In the genomic region with DNA sequence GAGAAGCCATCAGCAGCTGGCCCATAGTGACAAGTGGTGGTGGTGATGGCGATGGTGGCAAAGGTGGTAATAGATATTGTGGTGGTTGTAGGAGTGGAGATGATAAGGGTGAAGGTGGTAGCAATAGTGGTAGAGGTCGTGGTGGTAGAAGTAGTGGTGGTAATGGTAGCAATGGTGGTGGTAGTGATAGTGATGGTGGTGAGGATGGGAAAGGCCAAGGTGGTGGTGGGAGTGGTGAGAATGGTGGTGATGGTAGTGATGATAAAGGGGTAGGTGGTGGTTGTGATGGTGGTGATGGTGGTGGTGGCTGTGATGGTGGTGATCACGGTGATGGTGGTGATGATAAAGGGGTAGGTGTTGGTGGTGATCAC, we compare ENCODE assay signal across 27 cellular contexts. TPM values are rescaled to one million over a fixed set of nuclear protein-coding genes. Genes with fewer than 3 reads are reported as not detected.
DNase-seq lines count a peak whose midpoint lies in the region; ATAC-seq and TF ChIP-seq lines count a peak whose summit lies in the region.
"Had no signal": no experiment of that assay in that cellular context is flagged by ENCODE, and none has a peak within 500 bp of the region (broad histone marks: within the 10 kb centered on the region; RNA-seq: fewer than 3 reads in every experiment).

No MANE protein-coding gene starts in this region.

- no peaks in the 10 kb centered on the region for H3K9me3 ChIP-seq in CD8-positive, alpha-beta T cell (ENCODE audit: low read length)
- H3K9me3 ChIP-seq in HEK293 (ENCODE audit: control insufficient read depth, insufficient read depth, low read depth, low read length) = no peaks in the 10 kb centered on the region
- H3K9me3 ChIP-seq in gastrocnemius medialis = no peaks in the 10 kb centered on the region
- H3K9me3 ChIP-seq: A549; BLaER1 treated with 17β-estradiol and CSF1 and Interleukin-3, amounts not matched to agents 10 nM and 100 nM; Caco-2; HAP-1; Peyer's patch had no signal

- TF ChIP-seq POLR2A in gastrocnemius medialis (IDR thresholded peaks at IDR 0.05) = no peak

- DNase-seq in CD8-positive, alpha-beta T cell = no peak
- DNase-seq in endothelial cell (ENCODE audit: low spot score) (no peak), gastrocnemius medialis (no peak), NCI-H510A treated with DMSO at 0.1 percent for 48 hours (lab: John Stamatoyannopoulos, UW) (no peak), hypothalamus (lab: John Stamatoyannopoulos, UW) (no peak), Kasumi-1 (lab: John Stamatoyannopoulos, UW) (no peak)
- DNase-seq: AML-193; Caco-2; CD4-positive, alpha-beta T cell; EL; GDM1; GOT3; NCI-H1048; NCI-H1694; NCI-H2029 treated with DMSO at 0.1 percent for 48 hours; NCI-H2227 treated with DMSO at 0.1 percent for 48 hours; Peyer's patch; SIG-M5 had no signal

- H3K4me3 ChIP-seq in CD8-positive, alpha-beta T cell (ENCODE audit: low read depth, low read length) = no peak overlapping the region
- H3K4me3 ChIP-seq in HEK293 (ENCODE audit: low read depth, low read length) = no peak overlapping the region
- H3K4me3 ChIP-seq in gastrocnemius medialis = no peak overlapping the region
- H3K4me3 ChIP-seq: A549; BLaER1 treated with 17β-estradiol and CSF1 and Interleukin-3, amounts not matched to agents 10 nM and 100 nM; GM12878; HAP-1; Peyer's patch; SK-N-MC had no signal

- intact Hi-C loops in CD8-positive, alpha-beta T cell (cut with DNase I, micrococcal nuclease) = no loop called here
- intact Hi-C loops in gastrocnemius medialis (cut with DNase I; ENCODE audit: low total_unique reads) = no loop called here

- H3K27ac Mint-ChIP-seq in CD8-positive, alpha-beta T cell = peak overlapping the region; percentile 56
- peak overlapping the region; percentile 9 for H3K27ac Mint-ChIP-seq in endothelial cell (ENCODE audit: unreplicated experiment)
- H3K27ac Mint-ChIP-seq: CD4-positive, alpha-beta T cell; IgD-negative memory B cell had no signal

- no peaks in the 10 kb centered on the region for H3K27me3 ChIP-seq in CD8-positive, alpha-beta T cell (ENCODE audit: insufficient read depth, low read length)
- H3K27me3 ChIP-seq in gastrocnemius medialis = no peaks in the 10 kb centered on the region
- H3K27me3 ChIP-seq: BLaER1 treated with 17β-estradiol and CSF1 and Interleukin-3, amounts not matched to agents 10 nM and 100 nM; Peyer's patch had no signal

- in situ Hi-C loops in gastrocnemius medialis (cut with MboI; ENCODE audit: low sequenced_read_pairs in 4 of 4) = no loop called here

- ATAC-seq in CD8-positive, alpha-beta T cell = no peak
- no peak for ATAC-seq in gastrocnemius medialis
- ATAC-seq: A549, GM12878 had no signal

- no peaks in the 10 kb centered on the region for H3K4me1 Mint-ChIP-seq in CD8-positive, alpha-beta T cell (ENCODE audit: low read depth)
- peaks cover 77% of the 10 kb centered on the region for H3K4me1 Mint-ChIP-seq in endothelial cell (ENCODE audit: unreplicated experiment)

- no peak for TF ChIP-seq CTCF in CD8-positive, alpha-beta T cell (IDR thresholded peaks at IDR 0.05)
- TF ChIP-seq CTCF in HEK293 (tag by site-specific recombination; IDR thresholded peaks at IDR 0.05) = no peak
- TF ChIP-seq CTCF in endothelial cell (IDR thresholded peaks at IDR 0.05; ENCODE audit: unreplicated experiment) = no peak
- no peak for TF ChIP-seq CTCF in gastrocnemius medialis (IDR thresholded peaks at IDR 0.05 in 4 of 5, conservative IDR thresholded peaks at IDR 0.05 in 1 of 5)

- no peaks in the 10 kb centered on the region for H3K27me3 Mint-ChIP-seq in CD8-positive, alpha-beta T cell (ENCODE audit: low read depth)
- peaks cover 36% of the 10 kb centered on the region for H3K27me3 Mint-ChIP-seq in endothelial cell (ENCODE audit: unreplicated experiment)
- H3K27me3 Mint-ChIP-seq: CD4-positive, alpha-beta T cell had no signal

- no peaks in the 10 kb centered on the region for H3K4me1 ChIP-seq in CD8-positive, alpha-beta T cell (ENCODE audit: insufficient read depth, low read length)
- H3K4me1 ChIP-seq in HEK293 (ENCODE audit: control insufficient read depth, insufficient read depth, low read length) (peaks cover 5% of the 10 kb centered on the region; the same call in 1 of the 2 replicates), gastrocnemius medialis (peaks cover 0 to 10% of the 10 kb centered on the region in 2 donors)
- H3K4me1 ChIP-seq: HAP-1, Peyer's patch had no signal

- H3K9me3 Mint-ChIP-seq in CD8-positive, alpha-beta T cell = peaks cover 3% of the 10 kb centered on the region
- no peaks in the 10 kb centered on the region for H3K9me3 Mint-ChIP-seq in endothelial cell (ENCODE audit: unreplicated experiment)
- H3K9me3 Mint-ChIP-seq: CD4-positive, alpha-beta T cell had no signal

- no peaks in the 10 kb centered on the region for H3K36me3 Mint-ChIP-seq in CD8-positive, alpha-beta T cell
- H3K36me3 Mint-ChIP-seq in endothelial cell (ENCODE audit: low read depth, unreplicated experiment) = peaks cover 61% of the 10 kb centered on the region
- H3K36me3 Mint-ChIP-seq: IgD-negative memory B cell had no signal

- CTCF ChIA-PET in CD8-positive, alpha-beta T cell (lab: Charles Lee) = interaction anchor here (0.6 to 0.9 kb wide), 2 partner anchors 22 to 107 kb away, joined by 3 read pairs; no protein-coding TSS in a partner anchor
- CTCF ChIA-PET in HEK293 (lab: Yijun Ruan, JAX) = interaction anchor here (1.7 kb wide), 1 partner anchor 22 kb away, joined by 10 read pairs; no protein-coding TSS in a partner anchor

- POLR2A ChIA-PET in CD8-positive, alpha-beta T cell (lab: Charles Lee) = no interaction called here
- POLR2A ChIA-PET in HEK293 (lab: Yijun Ruan, JAX) = no interaction called here

- H3K27ac ChIP-seq in CD8-positive, alpha-beta T cell (ENCODE audit: low read depth, low read length) = no peak overlapping the region
- H3K27ac ChIP-seq in HEK293 (ENCODE audit: extremely low read depth, low read depth, low read length) (no peak overlapping the region), gastrocnemius medialis (peak overlapping the region in 3 of 4 donors; percentile 48 to 81 (median 57))
- H3K27ac ChIP-seq: A549; BLaER1 treated with 17β-estradiol and CSF1 and Interleukin-3, amounts not matched to agents 10 nM and 100 nM; KMS-11; Peyer's patch; SK-N-MC had no signal

- H3K4me3 Mint-ChIP-seq in CD8-positive, alpha-beta T cell = no peak overlapping the region
- peak overlapping the region; percentile 82 for H3K4me3 Mint-ChIP-seq in endothelial cell (ENCODE audit: unreplicated experiment)
- H3K4me3 Mint-ChIP-seq: CD4-positive, alpha-beta T cell; IgD-negative memory B cell had no signal

- H3K36me3 ChIP-seq in CD8-positive, alpha-beta T cell (ENCODE audit: insufficient read depth, low read length) = no peaks in the 10 kb centered on the region
- H3K36me3 ChIP-seq in HEK293 (ENCODE audit: control insufficient read depth in 2 of 2, insufficient read depth in 1 of 2, low read length in 2 of 2) (no peaks in the 10 kb centered on the region), gastrocnemius medialis (no peaks in the 10 kb centered on the region)
- H3K36me3 ChIP-seq: BLaER1 treated with 17β-estradiol and CSF1 and Interleukin-3, amounts not matched to agents 10 nM and 100 nM; HAP-1; Peyer's patch had no signal

TF ChIP-seq in HEK293, 187 proteins besides CTCF, POLR2A, EP300 and RAD21 (continues in another document):
- no peak for TF ChIP-seq SETDB1 (IDR thresholded peaks at IDR 0.05; ENCODE audit: insufficient read length, low read length)
- no peak for TF ChIP-seq ZNF221 (tag by site-specific recombination; IDR thresholded peaks at IDR 0.05; ENCODE audit: borderline replicate concordance)
- TF ChIP-seq, protein P1, sequence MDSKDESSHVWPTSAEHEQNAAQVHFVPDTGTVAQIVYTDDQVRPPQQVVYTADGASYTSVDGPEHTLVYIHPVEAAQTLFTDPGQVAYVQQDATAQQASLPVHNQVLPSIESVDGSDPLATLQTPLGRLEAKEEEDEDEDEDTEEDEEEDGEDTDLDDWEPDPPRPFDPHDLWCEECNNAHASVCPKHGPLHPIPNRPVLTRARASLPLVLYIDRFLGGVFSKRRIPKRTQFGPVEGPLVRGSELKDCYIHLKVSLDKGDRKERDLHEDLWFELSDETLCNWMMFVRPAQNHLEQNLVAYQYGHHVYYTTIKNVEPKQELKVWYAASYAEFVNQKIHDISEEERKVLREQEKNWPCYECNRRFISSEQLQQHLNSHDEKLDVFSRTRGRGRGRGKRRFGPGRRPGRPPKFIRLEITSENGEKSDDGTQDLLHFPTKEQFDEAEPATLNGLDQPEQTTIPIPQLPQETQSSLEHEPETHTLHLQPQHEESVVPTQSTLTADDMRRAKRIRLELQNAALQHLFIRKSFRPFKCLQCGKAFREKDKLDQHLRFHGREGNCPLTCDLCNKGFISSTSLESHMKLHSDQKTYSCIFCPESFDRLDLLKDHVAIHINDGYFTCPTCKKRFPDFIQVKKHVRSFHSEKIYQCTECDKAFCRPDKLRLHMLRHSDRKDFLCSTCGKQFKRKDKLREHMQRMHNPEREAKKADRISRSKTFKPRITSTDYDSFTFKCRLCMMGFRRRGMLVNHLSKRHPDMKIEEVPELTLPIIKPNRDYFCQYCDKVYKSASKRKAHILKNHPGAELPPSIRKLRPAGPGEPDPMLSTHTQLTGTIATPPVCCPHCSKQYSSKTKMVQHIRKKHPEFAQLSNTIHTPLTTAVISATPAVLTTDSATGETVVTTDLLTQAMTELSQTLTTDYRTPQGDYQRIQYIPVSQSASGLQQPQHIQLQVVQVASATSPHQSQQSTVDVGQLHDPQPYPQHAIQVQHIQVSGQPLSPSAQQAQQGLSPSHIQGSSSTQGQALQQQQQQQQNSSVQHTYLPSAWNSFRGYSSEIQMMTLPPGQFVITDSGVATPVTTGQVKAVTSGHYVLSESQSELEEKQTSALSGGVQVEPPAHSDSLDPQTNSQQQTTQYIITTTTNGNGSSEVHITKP (tag by site-specific recombination; IDR thresholded peaks at IDR 0.05) = no peak
- TF ChIP-seq ZNF548 (tag by site-specific recombination; IDR thresholded peaks at IDR 0.05) = no peak
- no peak for TF ChIP-seq RBAK (tag by site-specific recombination; IDR thresholded peaks at IDR 0.05)
- TF ChIP-seq, protein P2, sequence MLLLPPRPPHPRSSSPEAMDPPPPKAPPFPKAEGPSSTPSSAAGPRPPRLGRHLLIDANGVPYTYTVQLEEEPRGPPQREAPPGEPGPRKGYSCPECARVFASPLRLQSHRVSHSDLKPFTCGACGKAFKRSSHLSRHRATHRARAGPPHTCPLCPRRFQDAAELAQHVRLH (tag by site-specific recombination; IDR thresholded peaks at IDR 0.05) = peak; percentile 41; the same call in 1 of the 2 replicates
- no peak for TF ChIP-seq ZBTB1 (tag by site-specific recombination; IDR thresholded peaks at IDR 0.05)

RNA-seq across cellular contexts. Expression of a gene that starts 13.1 kb away (rescaled TPM):
- total RNA-seq in CD8-positive, alpha-beta T cell = not detected
- total RNA-seq in endothelial cell (ENCODE audit: unreplicated experiment) (1,308 TPM), gastrocnemius medialis (10 to 100 TPM; 24.3 to 37.4 (median 31.7) TPM)
- total RNA-seq: CD4-positive, alpha-beta T cell; GM12878; NCI-H460 had no signal

RNA-seq across cellular contexts. Expression of a gene that starts 47.5 kb away (rescaled TPM):
- total RNA-seq in CD8-positive, alpha-beta T cell = not detected
- total RNA-seq in endothelial cell (ENCODE audit: unreplicated experiment) = 0.49 TPM
- not detected for total RNA-seq in gastrocnemius medialis
- total RNA-seq: Caco-2; CD4-positive, alpha-beta T cell; GM12878; Peyer's patch had no signal

Comparison
In these comparisons a context has a peak if more than half of its experiments do, and no peak if none do; other contexts are left out.
1. H3K27ac ChIP-seq: peak in gastrocnemius medialis (3 of 4); none in CD8-positive, alpha-beta T cell (single experiment) and HEK293 (single experiment).
2. RNA of a gene that starts 13.1 kb away (total RNA-seq): 1,308 TPM in endothelial cell (single experiment); 24.3 to 37.4 TPM in gastrocnemius medialis and not detected in CD8-positive, alpha-beta T cell; every median in the first group is over 10 times any median in the second.